ENCODE assay signal across 29 cellular contexts in genomic region chr22:17963015-17963414, GRCh38.
"Had no signal": no experiment of that assay in that cellular context is flagged by ENCODE, and none has a peak within 500 bp of the region (broad histone marks: within the 10 kb centered on the region; RNA-seq: fewer than 3 reads in every experiment).

No MANE protein-coding gene starts in this region.

- H3K36me3 Mint-ChIP-seq: activated naive CD8-positive, alpha-beta T cell had no signal

- H3K4me3 ChIP-seq: body of pancreas, coronary artery, dorsolateral prefrontal cortex, gastrocnemius medialis, hepatocyte, pancreas, prostate gland, sigmoid colon, thoracic aorta, uterus had no signal

- H3K4me2 ChIP-seq: hepatocyte had no signal

- H3K27me3 ChIP-seq: body of pancreas, dorsolateral prefrontal cortex, gastrocnemius medialis, hepatocyte, pancreas, sigmoid colon, uterus had no signal

- H3K36me3 ChIP-seq: gastrocnemius medialis, pancreas, prostate gland, sigmoid colon, thoracic aorta, uterus had no signal

- H3K27ac ChIP-seq: body of pancreas, coronary artery, gastrocnemius medialis, hepatocyte, pancreas, prostate gland, thoracic aorta, uterus had no signal

- H3K9me3 Mint-ChIP-seq: activated CD8-positive, alpha-beta T cell treated with anti-CD3 and anti-CD28 coated beads for 36 hours; activated T-cell treated with anti-CD3 and anti-CD28 coated beads, Interleukin-2, amount 50 U/mL, for 4 hours; activated T-helper 2 cell treated with anti-CD3 and anti-CD28 coated beads, Interferon-gamma antibody, Interleukin-2, Interleukin-4, amounts not matched to agents 10 μg/mL and 5 μg/mL and 100 μg/mL, durations not matched to agents 14 hours and 24 hours and 36 hours; neural crest cell; type B pancreatic cell had no signal

- DNase-seq: activated CD4-positive, alpha-beta T cell treated with anti-CD3 and anti-CD28 coated beads, Interleukin-2, amount 50 U/mL, for 1 hour; activated CD8-positive, alpha-beta T cell treated with anti-CD3 and anti-CD28 coated beads for 36 hours; activated T-cell treated with anti-CD3 and anti-CD28 coated beads, Interleukin-2, amount 50 U/mL, for 4 hours; anterior cingulate cortex; body of pancreas; cerebellar nuclear complex; dorsolateral prefrontal cortex; effector memory CD4-positive, alpha-beta T cell; gastrocnemius medialis; islet precursor cell; left ventricle myocardium superior; nucleus accumbens; pancreas; sigmoid colon; small intestine; stimulated activated CD4-positive, alpha-beta T cell treated with anti-CD3 and anti-CD28 coated beads, Interleukin-1b, Interleukin-23, amount 100 ng/mL, for 48 hours; stimulated activated CD4-positive, alpha-beta T cell treated with anti-CD3 and anti-CD28 coated beads, Interleukin-4, amount 100 ng/mL, for 4 hours; stimulated activated CD8-positive, alpha-beta memory T cell treated with anti-CD3 and anti-CD28 coated beads, Interleukin-4, amount 100 ng/mL, for 48 hours; stimulated activated naive CD4-positive, alpha-beta T cell; T1000; uterus had no signal

- H3K9me3 ChIP-seq: body of pancreas, gastrocnemius medialis, pancreas, prostate gland, sigmoid colon, thoracic aorta, uterus had no signal

- H2AFZ ChIP-seq: hepatocyte had no signal

- H3K4me1 ChIP-seq: pancreas, prostate gland, uterus had no signal

- H3K4me3 Mint-ChIP-seq: activated CD8-positive, alpha-beta T cell treated with anti-CD3 and anti-CD28 coated beads for 36 hours; activated naive CD8-positive, alpha-beta T cell; activated T-cell treated with anti-CD3 and anti-CD28 coated beads, Interleukin-2, amount 50 U/mL, for 4 hours; neural crest cell; type B pancreatic cell had no signal

- H3K27me3 Mint-ChIP-seq: activated CD8-positive, alpha-beta T cell treated with anti-CD3 and anti-CD28 coated beads for 36 hours; activated naive CD8-positive, alpha-beta T cell; type B pancreatic cell had no signal

- ATAC-seq: activated CD8-positive, alpha-beta T cell treated with anti-CD3 and anti-CD28 coated beads for 36 hours; activated T-cell treated with anti-CD3 and anti-CD28 coated beads, Interleukin-2, amount 50 U/mL, for 4 hours; body of pancreas; gastrocnemius medialis; pancreas had no signal

- H3K27ac Mint-ChIP-seq: activated CD8-positive, alpha-beta T cell treated with anti-CD3 and anti-CD28 coated beads for 36 hours; activated naive CD8-positive, alpha-beta T cell; activated T-helper 2 cell treated with anti-CD3 and anti-CD28 coated beads, Interferon-gamma antibody, Interleukin-2, Interleukin-4, amounts not matched to agents 10 μg/mL and 5 μg/mL and 100 μg/mL, durations not matched to agents 14 hours and 24 hours and 36 hours; type B pancreatic cell had no signal
